3 cellular contexts compared by ENCODE assay signal in genomic region chr7:149801002-149801566, GRCh38.
TF ChIP-seq lines count a peak whose summit lies in the region.

No MANE protein-coding gene starts in this region.

TF ChIP-seq in HEK293, 187 proteins besides CTCF, POLR2A, EP300 and RAD21:
- TF ChIP-seq ZNF626 (tag by site-specific recombination; IDR thresholded peaks at IDR 0.05) = no peak
- TF ChIP-seq ZNF776 (tag by site-specific recombination; IDR thresholded peaks at IDR 0.05; ENCODE audit: borderline replicate concordance) = 0 out of 2 replicates have a peak, but pooled peaks have one; percentile 13
- no peak for TF ChIP-seq ZNF391 (tag by site-specific recombination; IDR thresholded peaks at IDR 0.05; ENCODE audit: borderline replicate concordance, low read depth)
- peak; percentile 82 for TF ChIP-seq ZFHX2 (tag by site-specific recombination; conservative IDR thresholded peaks at IDR 0.05)
- peak; percentile 99 for TF ChIP-seq EGR2 (tag by site-specific recombination; IDR thresholded peaks at IDR 0.05; ENCODE audit: low read depth)
- no peak for TF ChIP-seq ZNF223 (tag by site-specific recombination; IDR thresholded peaks at IDR 0.05)
- TF ChIP-seq KLF17 (tag by site-specific recombination; IDR thresholded peaks at IDR 0.05) = no peak
- peak; percentile 97 for TF ChIP-seq ZBTB17 (tag by site-specific recombination; IDR thresholded peaks at IDR 0.05)
- TF ChIP-seq ZNF366 (tag by site-specific recombination; conservative IDR thresholded peaks at IDR 0.05) = peak; percentile 97
TF ChIP-seq in HEK293: peak in this region for 5.

TF ChIP-seq in K562, 482 proteins besides CTCF, POLR2A, EP300 and RAD21:
- TF ChIP-seq EHMT2 (IDR thresholded peaks at IDR 0.05) = peak; percentile 47; the same call in 1 of the 2 replicates
- peak; percentile 78 for TF ChIP-seq OTX1 (CRISPR knock-in tag; IDR thresholded peaks at IDR 0.05)
- TF ChIP-seq CREBBP (IDR thresholded peaks at IDR 0.05; ENCODE audit: low read depth, low read length) = peak; percentile 89
- no peak for TF ChIP-seq DACH1 (IDR thresholded peaks at IDR 0.05; ENCODE audit: partially characterized antibody)

TF ChIP-seq in H1, 55 proteins besides CTCF, POLR2A, EP300 and RAD21:
- TF ChIP-seq YY1 (IDR thresholded peaks at IDR 0.05; ENCODE audit: low read depth, low read length) = no peak
- no peak for TF ChIP-seq TEAD4 (IDR thresholded peaks at IDR 0.05; ENCODE audit: low read depth, low read length)
- no peak for TF ChIP-seq CHD2 (IDR thresholded peaks at IDR 0.05; ENCODE audit: low read length)
- TF ChIP-seq TAF7 (optimal IDR thresholded peaks at IDR 0.05; ENCODE audit: borderline replicate concordance, low read depth, low read length) = no peak
- no peak for TF ChIP-seq BACH1 (IDR thresholded peaks at IDR 0.05; ENCODE audit: low read length)
- TF ChIP-seq SIN3A (conservative IDR thresholded peaks at IDR 0.05 in 1 of 2, IDR thresholded peaks at IDR 0.05 in 1 of 2; ENCODE audit: low read depth in 1 of 2, low read length in 2 of 2) = no peak
- no peak for TF ChIP-seq CBX5 (IDR thresholded peaks at IDR 0.05; ENCODE audit: low read depth, low read length)
- no peak for TF ChIP-seq SP2 (IDR thresholded peaks at IDR 0.05; ENCODE audit: low read length)
- no peak for TF ChIP-seq EGR1 (IDR thresholded peaks at IDR 0.05; ENCODE audit: borderline replicate concordance, low read depth, low read length)
- no peak for TF ChIP-seq ZNF274 (IDR thresholded peaks at IDR 0.05; ENCODE audit: borderline replicate concordance, extremely low read depth, low read length)
- TF ChIP-seq SP4 (IDR thresholded peaks at IDR 0.05; ENCODE audit: low read length) = no peak
- no peak for TF ChIP-seq TAF1 (IDR thresholded peaks at IDR 0.05; ENCODE audit: low read depth, low read length)
- no peak for TF ChIP-seq GTF2F1 (IDR thresholded peaks at IDR 0.05; ENCODE audit: borderline replicate concordance, low read depth, low read length)
- TF ChIP-seq JUND (IDR thresholded peaks at IDR 0.05; ENCODE audit: low read length) = no peak
TF ChIP-seq in H1: peak in this region for 0.
